ENCODE assay signal across 30 cellular contexts in genomic region chr6:167569041-167569805, GRCh38.
"Had no signal": no experiment of that assay in that cellular context is flagged by ENCODE, and none has a peak within 500 bp of the region (broad histone marks: within the 10 kb centered on the region; RNA-seq: fewer than 3 reads in every experiment).

No MANE protein-coding gene starts in this region.

- H3K4me1 Mint-ChIP-seq: activated CD4-positive, alpha-beta T cell treated with anti-CD3 and anti-CD28 coated beads, Interleukin-2, amount 10 ng/mL, durations not matched to agents 24 days and 14 days; activated naive CD8-positive, alpha-beta T cell treated with anti-CD3 and anti-CD28 coated beads, Interleukin-2, amount 50 U/mL, for 24 hours; activated T-helper 17 cell treated with anti-CD3 and anti-CD28 coated beads, Interleukin-2, amount 50 U/mL, for 72 hours; stimulated activated naive B cell treated with anti-CD40 and anti-IgM and Interleukin-4, amounts not matched to agents 10 μg/mL and 1 μg/mL and 100 μg/mL, for 72 hours; T-helper 17 cell had no signal

- H3K9me3 ChIP-seq: left lung, mucosa of descending colon, neutrophil, pancreas, psoas muscle, stomach, tibial artery had no signal

- DNase-seq: activated CD4-positive, alpha-beta T cell treated with anti-CD3 and anti-CD28 coated beads, Interleukin-2, amount 10 ng/mL, durations not matched to agents 24 days and 14 days; activated CD4-positive, CD25-positive, alpha-beta regulatory T cell treated with anti-CD3 and anti-CD28 coated beads, Interleukin-2, amount 50 U/mL, for 72 hours; activated CD8-positive, alpha-beta T cell treated with anti-CD3 and anti-CD28 coated beads for 36 hours; activated gamma-delta T cell treated with Interleukin-2 at 50 U/mL for 16 hours; activated naive CD4-positive, alpha-beta T cell treated with anti-CD3 and anti-CD28 coated beads, Interleukin-2, amount 50 U/mL, for 16 hours; activated naive CD8-positive, alpha-beta T cell treated with anti-CD3 and anti-CD28 coated beads, Interleukin-2, amount 50 U/mL, for 24 hours; activated T-cell treated with anti-CD3 and anti-CD28 coated beads, Interleukin-2, amount 50 U/mL, for 4 hours; amygdala; central memory CD4-positive, alpha-beta T cell; dermis blood vessel endothelial cell; effector CD4-positive, alpha-beta T cell; hypothalamus; kidney glomerular epithelial cell; mesendoderm; mucosa of descending colon; psoas muscle; stimulated activated CD4-positive, alpha-beta T cell treated with anti-CD3 and anti-CD28 coated beads, Interleukin-15, amount 100 ng/mL, for 24 hours; stimulated activated naive B cell treated with anti-CD40 and anti-IgM and Interleukin-4, amounts not matched to agents 10 μg/mL and 1 μg/mL and 100 μg/mL, for 72 hours; stomach; T-helper 17 cell; tibial artery had no signal

- H3K27me3 Mint-ChIP-seq: activated CD4-positive, alpha-beta T cell treated with anti-CD3 and anti-CD28 coated beads, Interleukin-2, amount 10 ng/mL, durations not matched to agents 24 days and 14 days; activated naive CD8-positive, alpha-beta T cell treated with anti-CD3 and anti-CD28 coated beads, Interleukin-2, amount 50 U/mL, for 24 hours had no signal

- ATAC-seq: activated CD8-positive, alpha-beta T cell treated with anti-CD3 and anti-CD28 coated beads for 36 hours; activated naive CD8-positive, alpha-beta T cell treated with anti-CD3 and anti-CD28 coated beads, Interleukin-2, amount 50 U/mL, for 24 hours; activated T-cell treated with anti-CD3 and anti-CD28 coated beads, Interleukin-2, amount 50 U/mL, for 4 hours; activated T-helper 17 cell treated with anti-CD3 and anti-CD28 coated beads, Interleukin-2, amount 50 U/mL, for 72 hours; left lung; mucosa of descending colon; natural killer cell treated with Interleukin-12 subunit alpha and Interleukin-12 subunit beta and Interleukin-15 and Interleukin-18, amount 100 ng/mL, for 72 hours; psoas muscle; stimulated activated naive B cell treated with anti-CD40 and anti-IgM and Interleukin-4, amounts not matched to agents 10 μg/mL and 1 μg/mL and 100 μg/mL, for 72 hours; T-helper 17 cell had no signal

- H3K4me3 ChIP-seq: left lung, lung, mucosa of descending colon, pancreas, psoas muscle, stomach, tibial artery had no signal

- H3K36me3 Mint-ChIP-seq: natural killer cell treated with Interleukin-12 subunit alpha and Interleukin-12 subunit beta and Interleukin-15 and Interleukin-18, amount 100 ng/mL, for 72 hours; stimulated activated naive B cell treated with anti-CD40 and anti-IgM and Interleukin-4, amounts not matched to agents 10 μg/mL and 1 μg/mL and 100 μg/mL, for 72 hours had no signal

- H3K27ac Mint-ChIP-seq: activated CD4-positive, alpha-beta T cell treated with anti-CD3 and anti-CD28 coated beads, Interleukin-2, amount 10 ng/mL, durations not matched to agents 24 days and 14 days; activated CD8-positive, alpha-beta T cell treated with anti-CD3 and anti-CD28 coated beads for 36 hours; activated naive CD8-positive, alpha-beta T cell treated with anti-CD3 and anti-CD28 coated beads, Interleukin-2, amount 50 U/mL, for 24 hours; activated T-helper 17 cell treated with anti-CD3 and anti-CD28 coated beads, Interleukin-2, amount 50 U/mL, for 72 hours; natural killer cell treated with Interleukin-12 subunit alpha and Interleukin-12 subunit beta and Interleukin-15 and Interleukin-18, amount 100 ng/mL, for 72 hours; stimulated activated naive B cell treated with anti-CD40 and anti-IgM and Interleukin-4, amounts not matched to agents 10 μg/mL and 1 μg/mL and 100 μg/mL, for 72 hours; T-helper 17 cell had no signal

- H3K36me3 ChIP-seq: left lung, neutrophil, pancreas, stomach, tibial artery had no signal

- H3K4me1 ChIP-seq: pancreas had no signal

- H3K9me3 Mint-ChIP-seq: activated CD4-positive, alpha-beta T cell treated with anti-CD3 and anti-CD28 coated beads, Interleukin-2, amount 10 ng/mL, durations not matched to agents 24 days and 14 days; activated CD8-positive, alpha-beta T cell treated with anti-CD3 and anti-CD28 coated beads for 36 hours; activated naive CD8-positive, alpha-beta T cell treated with anti-CD3 and anti-CD28 coated beads, Interleukin-2, amount 50 U/mL, for 24 hours; activated T-cell treated with anti-CD3 and anti-CD28 coated beads, Interleukin-2, amount 50 U/mL, for 4 hours; activated T-helper 17 cell treated with anti-CD3 and anti-CD28 coated beads, Interleukin-2, amount 50 U/mL, for 72 hours; natural killer cell treated with Interleukin-12 subunit alpha and Interleukin-12 subunit beta and Interleukin-15 and Interleukin-18, amount 100 ng/mL, for 72 hours; stimulated activated naive B cell treated with anti-CD40 and anti-IgM and Interleukin-4, amounts not matched to agents 10 μg/mL and 1 μg/mL and 100 μg/mL, for 72 hours had no signal

- H3K4me3 Mint-ChIP-seq: activated CD4-positive, alpha-beta T cell treated with anti-CD3 and anti-CD28 coated beads, Interleukin-2, amount 10 ng/mL, durations not matched to agents 24 days and 14 days; activated CD8-positive, alpha-beta T cell treated with anti-CD3 and anti-CD28 coated beads for 36 hours; activated naive CD8-positive, alpha-beta T cell treated with anti-CD3 and anti-CD28 coated beads, Interleukin-2, amount 50 U/mL, for 24 hours; activated T-cell treated with anti-CD3 and anti-CD28 coated beads, Interleukin-2, amount 50 U/mL, for 4 hours; activated T-helper 17 cell treated with anti-CD3 and anti-CD28 coated beads, Interleukin-2, amount 50 U/mL, for 72 hours; natural killer cell treated with Interleukin-12 subunit alpha and Interleukin-12 subunit beta and Interleukin-15 and Interleukin-18, amount 100 ng/mL, for 72 hours; stimulated activated naive B cell treated with anti-CD40 and anti-IgM and Interleukin-4, amounts not matched to agents 10 μg/mL and 1 μg/mL and 100 μg/mL, for 72 hours; T-helper 17 cell had no signal

- H3K27me3 ChIP-seq: left lung, neutrophil, pancreas, tibial artery had no signal

- FAIRE-seq: endometrium, pancreas, urothelium cell line had no signal

- H3K27ac ChIP-seq: epithelial cell of prostate, left lung, neutrophil, pancreas, psoas muscle, stomach, tibial artery had no signal
